In the genomic region with DNA sequence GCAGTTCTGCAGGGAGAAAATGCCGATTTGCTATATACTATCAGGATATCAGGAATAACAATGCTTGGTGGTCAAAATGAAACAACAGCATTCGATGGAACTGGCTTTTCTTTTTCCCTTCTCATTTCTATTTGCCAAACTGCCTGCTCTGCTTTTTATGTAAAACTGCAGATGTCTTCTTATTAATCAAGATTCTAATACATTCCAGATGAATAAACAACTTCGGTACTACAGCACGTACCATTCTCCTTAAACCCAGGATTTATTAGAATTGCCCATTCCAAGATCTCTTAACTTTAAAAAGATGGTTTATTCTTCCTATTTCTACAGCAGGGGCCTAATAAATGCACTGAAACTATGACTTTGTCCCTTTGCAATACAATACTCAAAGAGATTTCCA, we compare ENCODE assay signal across 22 cellular contexts.
DNase-seq lines count a peak whose midpoint lies in the region; ATAC-seq and TF ChIP-seq lines count a peak whose summit lies in the region.
"Had no signal": no experiment of that assay in that cellular context is flagged by ENCODE, and none has a peak within 500 bp of the region (broad histone marks: within the 10 kb centered on the region; RNA-seq: fewer than 3 reads in every experiment).

No MANE protein-coding gene starts in this region.

- H3K36me3 Mint-ChIP-seq in stimulated activated memory B cell treated with anti-CD40 and anti-IgM and Interleukin-4, amounts not matched to agents 10 μg/mL and 1 μg/mL and 100 μg/mL, for 72 hours, result no peaks in the 10 kb centered on the region
- H3K36me3 Mint-ChIP-seq: CD8-positive, alpha-beta T cell had no signal

- ATAC-seq in SK-N-SH treated with all-trans-retinoic acid at 6 μM for 48 hours, result peak; percentile 37; the same call in 2 of the 3 replicates
- peak; percentile 56 for ATAC-seq in sciatic nerve
- no peak for ATAC-seq in foreskin keratinocyte
- ATAC-seq in stimulated activated memory B cell treated with anti-CD40 and anti-IgM and Interleukin-4, amounts not matched to agents 10 μg/mL and 1 μg/mL and 100 μg/mL, for 72 hours, result no peak
- ATAC-seq: CD8-positive, alpha-beta T cell; HCT116 had no signal

- H3K4me3 ChIP-seq in BJ (ENCODE audit: low read depth, low read length) (0 out of 2 replicates have a peak overlapping the region, but pooled peaks have one; percentile 13), fibroblast of lung (replicated peaks in 1 of 4; ENCODE audit: control extremely low read depth in 1 of 4, insufficient read depth in 1 of 4, low read depth in 3 of 4, low read length in 4 of 4) (no peak overlapping the region)
- H3K4me3 ChIP-seq: SK-N-MC had no signal

- no peak overlapping the region for H3K9ac ChIP-seq in fibroblast of lung (ENCODE audit: insufficient read depth, low read length)

- no peaks in the 10 kb centered on the region for H3K36me3 ChIP-seq in BJ (ENCODE audit: control insufficient read depth, insufficient read depth, low read length)
- no peaks in the 10 kb centered on the region for H3K36me3 ChIP-seq in fibroblast of lung (ENCODE audit: control insufficient read depth, insufficient read depth, low read length)

- intact Hi-C loops in sciatic nerve (cut with DNase I), result no loop called here

- no peak overlapping the region for H2AFZ ChIP-seq in fibroblast of lung (ENCODE audit: low read length)

- no peaks in the 10 kb centered on the region for H3K79me2 ChIP-seq in fibroblast of lung (ENCODE audit: control insufficient read depth, insufficient read depth, low read length)

- H3K27me3 ChIP-seq in BJ (ENCODE audit: control insufficient read depth, insufficient read depth, low read length) (no peaks in the 10 kb centered on the region), fibroblast of lung (ENCODE audit: control insufficient read depth, insufficient read depth, low read length) (no peaks in the 10 kb centered on the region), foreskin keratinocyte (no peaks in the 10 kb centered on the region)

- H4K20me1 ChIP-seq in fibroblast of lung (ENCODE audit: control insufficient read depth, extremely low read depth, insufficient read depth, low read length), result no peaks in the 10 kb centered on the region

- POLR2A ChIA-PET in BJ (lab: Charles Lee), result no interaction called here

- H3K27ac ChIP-seq in fibroblast of lung (ENCODE audit: insufficient read depth, low read length), result no peak overlapping the region
- H3K27ac ChIP-seq in foreskin keratinocyte, result no peak overlapping the region
- H3K27ac ChIP-seq: SK-N-MC had no signal

- no peaks in the 10 kb centered on the region for H3K9me3 ChIP-seq in fibroblast of lung (ENCODE audit: control insufficient read depth, insufficient read depth, low read depth, low read length)

- H3K4me1 ChIP-seq in fibroblast of lung (ENCODE audit: control insufficient read depth, extremely low read depth, insufficient read depth, low read length) (peaks cover 2% of the 10 kb centered on the region), foreskin keratinocyte (no peaks in the 10 kb centered on the region)

- no peaks in the 10 kb centered on the region for H3K27me3 Mint-ChIP-seq in stimulated activated memory B cell treated with anti-CD40 and anti-IgM and Interleukin-4, amounts not matched to agents 10 μg/mL and 1 μg/mL and 100 μg/mL, for 72 hours

- H3K4me1 Mint-ChIP-seq in stimulated activated memory B cell treated with anti-CD40 and anti-IgM and Interleukin-4, amounts not matched to agents 10 μg/mL and 1 μg/mL and 100 μg/mL, for 72 hours, result no peaks in the 10 kb centered on the region

- TF ChIP-seq CTCF in BJ (IDR thresholded peaks at IDR 0.05; ENCODE audit: insufficient read depth, low read depth, low read length), result no peak
- no peak for TF ChIP-seq CTCF in fibroblast of lung (conservative IDR thresholded peaks at IDR 0.05 in 1 of 2, IDR thresholded peaks at IDR 0.05 in 1 of 2; ENCODE audit: low read depth in 1 of 2, low read length in 2 of 2)
- no peak for TF ChIP-seq CTCF in foreskin keratinocyte (conservative IDR thresholded peaks at IDR 0.05)

- DNase-seq in BJ (ENCODE audit: low read depth), result no peak
- no peak for DNase-seq in fibroblast of lung (ENCODE audit: low read depth in 2 of 2)
- DNase-seq in sciatic nerve (ENCODE audit: low spot score), result no peak
- DNase-seq in foreskin keratinocyte, result no peak
- DNase-seq in NCI-H774 (lab: John Stamatoyannopoulos, UW), result no peak
- no peak for DNase-seq in COLO668 (lab: John Stamatoyannopoulos, UW; ENCODE audit: unreplicated experiment)
- DNase-seq: AML-193; C1 segment of cervical spinal cord; CD8-positive, alpha-beta T cell; DND-41; NCI-H1048; NCI-H1417; NCI-H1694; NCI-H2081; NCI-H226; NCI-H510A treated with DMSO at 0.1 percent for 48 hours; NCI-H748 treated with DMSO at 0.1 percent for 48 hours; SIG-M5 had no signal

- no peaks in the 10 kb centered on the region for H3K9me3 Mint-ChIP-seq in stimulated activated memory B cell treated with anti-CD40 and anti-IgM and Interleukin-4, amounts not matched to agents 10 μg/mL and 1 μg/mL and 100 μg/mL, for 72 hours
- H3K9me3 Mint-ChIP-seq: CD8-positive, alpha-beta T cell had no signal

- H3K4me3 Mint-ChIP-seq in stimulated activated memory B cell treated with anti-CD40 and anti-IgM and Interleukin-4, amounts not matched to agents 10 μg/mL and 1 μg/mL and 100 μg/mL, for 72 hours, result no peak overlapping the region
- H3K4me3 Mint-ChIP-seq: CD8-positive, alpha-beta T cell had no signal

- CTCF ChIA-PET in BJ (lab: Yijun Ruan, JAX), result no interaction called here

- no peak overlapping the region for H3K27ac Mint-ChIP-seq in stimulated activated memory B cell treated with anti-CD40 and anti-IgM and Interleukin-4, amounts not matched to agents 10 μg/mL and 1 μg/mL and 100 μg/mL, for 72 hours
- H3K27ac Mint-ChIP-seq: CD8-positive, alpha-beta T cell had no signal

- peak overlapping the region; percentile 34 for H3K4me2 ChIP-seq in fibroblast of lung (ENCODE audit: extremely low read depth, insufficient read depth, low read length)

TF ChIP-seq in SK-N-SH treated with all-trans-retinoic acid at 6 μM for 48 hours, 23 proteins besides CTCF, POLR2A, EP300 and RAD21:
- TF ChIP-seq TCF4 (CRISPR knock-in tag; IDR thresholded peaks at IDR 0.05; ENCODE audit: borderline replicate concordance), result peak; percentile 77
- no peak for TF ChIP-seq ZFP30 (CRISPR knock-in tag; IDR thresholded peaks at IDR 0.05)

Comparison
In these comparisons a context has a peak if more than half of its experiments do, and no peak if none do; other contexts are left out.
1. ATAC-seq: peak in SK-N-SH treated with all-trans-retinoic acid at 6 μM for 48 hours (single experiment) and sciatic nerve (single experiment); none in foreskin keratinocyte (single experiment) and stimulated activated memory B cell treated with anti-CD40 and anti-IgM and Interleukin-4, amounts not matched to agents 10 μg/mL and 1 μg/mL and 100 μg/mL, for 72 hours (single experiment).